ENCODE assay signal across 8 cellular contexts in the genomic region with DNA sequence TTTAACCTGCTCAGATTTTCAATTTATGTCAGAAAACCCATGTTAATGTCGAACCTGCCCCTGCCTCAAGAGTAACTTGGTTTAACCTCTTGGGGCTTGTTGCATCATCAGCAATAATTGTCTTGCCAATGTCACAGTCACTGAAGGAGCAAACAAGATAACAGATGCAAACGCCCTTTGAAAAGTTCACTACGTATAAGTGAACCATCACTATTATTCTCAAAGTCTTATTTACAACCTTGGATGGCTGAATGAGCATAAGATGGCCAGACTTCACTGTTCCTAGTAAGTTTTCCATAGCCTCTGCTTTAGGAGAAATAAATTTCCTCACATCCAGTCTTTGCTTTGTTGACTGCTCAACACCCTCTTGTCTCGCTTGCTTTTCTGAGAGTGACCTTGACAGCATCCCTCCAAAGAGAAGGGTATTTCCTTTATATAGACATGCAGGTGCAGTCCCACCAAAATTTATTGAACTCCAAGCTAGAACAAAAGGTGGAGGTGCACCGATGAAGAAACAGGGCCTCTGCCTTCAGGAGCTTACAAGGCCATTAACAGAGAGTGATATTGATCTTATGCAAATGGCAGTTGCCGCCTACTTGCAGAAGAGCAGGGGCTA. TPM values are rescaled to one million over a fixed set of nuclear protein-coding genes. Genes with fewer than 3 reads are reported as not detected.
DNase-seq lines count a peak whose midpoint lies in the region; ATAC-seq and TF ChIP-seq lines count a peak whose summit lies in the region.

No MANE protein-coding gene starts in this region.

- no peaks in the 10 kb centered on the region for H3K9me2 ChIP-seq in neural cell (ENCODE audit: insufficient read depth, low read length)

- TF ChIP-seq EP300 in neural cell (conservative IDR thresholded peaks at IDR 0.05; ENCODE audit: poor library complexity, severe bottlenecking), result no peak

- H3K27me3 Mint-ChIP-seq in CD4-positive, alpha-beta T cell, result no peaks in the 10 kb centered on the region

- H3K4me2 ChIP-seq in neural cell (ENCODE audit: low read length), result peak overlapping the region; percentile 74

- no peak for ATAC-seq in CD4-positive, alpha-beta T cell (ENCODE audit: poor library complexity)
- ATAC-seq in GM18868 (IDR thresholded peaks at IDR 0.05; ENCODE audit: unreplicated experiment), result no peak

- peak overlapping the region; percentile 40 for H2AFZ ChIP-seq in neural cell (ENCODE audit: low read depth, low read length)

- H3K36me3 ChIP-seq in duodenal mucosa (ENCODE audit: control insufficient read depth in 1 of 2, insufficient read depth in 2 of 2, low read length in 2 of 2), result peaks cover 0 to 1% of the 10 kb centered on the region in 2 donors
- H3K36me3 ChIP-seq in neural cell (ENCODE audit: insufficient read depth, low read length), result no peaks in the 10 kb centered on the region

- peaks cover 19% of the 10 kb centered on the region for H3K79me2 ChIP-seq in neural cell (replicated peaks; ENCODE audit: insufficient read depth, low read length)

- peaks cover 18% of the 10 kb centered on the region for H3K36me3 Mint-ChIP-seq in CD4-positive, alpha-beta T cell (ENCODE audit: low read depth)

- H3F3A ChIP-seq in neural cell (ENCODE audit: insufficient read depth, low read length, poor library complexity, severe bottlenecking), result no peaks in the 10 kb centered on the region

- no peaks in the 10 kb centered on the region for H3K9me3 ChIP-seq in CD4-positive, alpha-beta T cell (ENCODE audit: control insufficient read depth, low read length)
- H3K9me3 ChIP-seq in duodenal mucosa (ENCODE audit: control insufficient read depth in 1 of 2, low read length in 2 of 2), result no peaks in the 10 kb centered on the region
- no peaks in the 10 kb centered on the region for H3K9me3 ChIP-seq in neural cell (ENCODE audit: low read length)

- H3K27ac ChIP-seq in CD4-positive, alpha-beta T cell (ENCODE audit: low read depth, low read length), result peak overlapping the region; percentile 74
- peak overlapping the region; percentile 90 for H3K27ac ChIP-seq in duodenal mucosa (ENCODE audit: low read depth, low read length)
- H3K27ac ChIP-seq in neural cell (ENCODE audit: low read length), result peak overlapping the region; percentile 92

- H3K9me3 Mint-ChIP-seq in CD4-positive, alpha-beta T cell, result no peaks in the 10 kb centered on the region

- no peaks in the 10 kb centered on the region for H4K20me1 ChIP-seq in neural cell (ENCODE audit: insufficient read depth)

- peak overlapping the region; percentile 99 for H3K4me3 ChIP-seq in duodenal mucosa (ENCODE audit: low read depth in 1 of 2, low read length in 2 of 2)
- H3K4me3 ChIP-seq in neural cell (ENCODE audit: low read length), result peak overlapping the region; percentile 78

- H3K4me3 Mint-ChIP-seq in CD4-positive, alpha-beta T cell, result peak overlapping the region; percentile 92

- H3K27ac Mint-ChIP-seq in CD4-positive, alpha-beta T cell, result peak overlapping the region; percentile 84

- H3K4me1 ChIP-seq in duodenal mucosa (ENCODE audit: control insufficient read depth in 1 of 2, insufficient read depth in 2 of 2, low read length in 2 of 2), result peaks cover 13 to 18% of the 10 kb centered on the region in 2 donors

- H3K4me1 Mint-ChIP-seq in CD4-positive, alpha-beta T cell (ENCODE audit: low read depth), result peaks cover 34% of the 10 kb centered on the region

- intact Hi-C loops in CD4-positive, alpha-beta T cell (cut with DNase I, micrococcal nuclease), result loop anchor here (2.0 to 10.0 kb wide), 9 partner anchors 115 to 1440 kb away; a partner anchor contains a TSS

- CTCF ChIA-PET in CD4-positive, alpha-beta T cell (lab: Charles Lee), result interaction anchor here (0.6 to 2.1 kb wide), 44 partner anchors 11 to 875 kb away, joined by 3 to 23 read pairs (median 4); a partner anchor contains a TSS

- H3K27me3 ChIP-seq in CD4-positive, alpha-beta T cell (ENCODE audit: control insufficient read depth, insufficient read depth, low read length), result no peaks in the 10 kb centered on the region
- H3K27me3 ChIP-seq in duodenal mucosa (ENCODE audit: control insufficient read depth in 1 of 2, insufficient read depth in 2 of 2, low read length in 2 of 2) (no peaks in the 10 kb centered on the region), neural cell (ENCODE audit: insufficient read depth, low read depth, low read length) (no peaks in the 10 kb centered on the region)

- TF ChIP-seq RAD21 in neural cell (conservative IDR thresholded peaks at IDR 0.05), result no peak

- POLR2A ChIA-PET in CD4-positive, alpha-beta T cell (lab: Charles Lee), result interaction anchor here (0.6 to 2.1 kb wide), 22 partner anchors 11 to 832 kb away, joined by 3 to 19 read pairs (median 4); a partner anchor contains a TSS

- DNase-seq in CD4-positive, alpha-beta T cell, result no peak
- DNase-seq in LoVo (ENCODE audit: low spot score) (peak; percentile 7), NCI-H2107 treated with DMSO at 0.1 percent for 48 hours (lab: John Stamatoyannopoulos, UW; ENCODE audit: unreplicated experiment) (no peak), glomerular visceral epithelial cell (ENCODE audit: extremely low spot score) (no peak)
- DNase-seq in activated CD8-positive, alpha-beta memory T cell treated with anti-CD3 and anti-CD28 coated beads, Interleukin-2, amount 50 U/mL, for 4 hours, result no peak

- peak overlapping the region; percentile 29 to 45 for H3K9ac ChIP-seq in duodenal mucosa (ENCODE audit: low read depth in 1 of 2, low read length in 2 of 2)
- H3K9ac ChIP-seq in neural cell (ENCODE audit: low read length), result peak overlapping the region; percentile 88

- no peak for TF ChIP-seq CTCF in CD4-positive, alpha-beta T cell (IDR thresholded peaks at IDR 0.05)
- TF ChIP-seq CTCF in neural cell (IDR thresholded peaks at IDR 0.05; ENCODE audit: poor library complexity, severe bottlenecking), result no peak

TF ChIP-seq in neural cell, 6 proteins besides CTCF, POLR2A, EP300 and RAD21:
- no peak for TF ChIP-seq MXI1 (conservative IDR thresholded peaks at IDR 0.05; ENCODE audit: poor library complexity, severe bottlenecking)
- no peak for TF ChIP-seq POLR2AphosphoS5 (IDR thresholded peaks at IDR 0.05)
- no peak for TF ChIP-seq SMC3 (conservative IDR thresholded peaks at IDR 0.05; ENCODE audit: poor library complexity)

RNA-seq across cellular contexts. Expression of a gene that starts 0.7 kb away (rescaled TPM):
- 10 to 100 TPM; 12.9 to 15.8 TPM for total RNA-seq in CD4-positive, alpha-beta T cell
- polyA plus RNA-seq in neural cell, result 10.9 and 11.1 TPM in 2 replicates
- 49.9 and 59.2 TPM in 2 replicates for polyA minus RNA-seq in neural cell
